ENCODE assay signal across 1 cellular context in genomic region chr2:39858681-39859080, GRCh38.
A peak's percentile ranks its signal among the peaks of the same experiment; 100 is the strongest.
TF ChIP-seq lines count a peak whose summit lies in the region.

No MANE protein-coding gene starts in this region.

TF ChIP-seq in HepG2, 621 proteins besides CTCF, POLR2A, EP300 and RAD21 (continued from another document):
- TF ChIP-seq, protein P1, sequence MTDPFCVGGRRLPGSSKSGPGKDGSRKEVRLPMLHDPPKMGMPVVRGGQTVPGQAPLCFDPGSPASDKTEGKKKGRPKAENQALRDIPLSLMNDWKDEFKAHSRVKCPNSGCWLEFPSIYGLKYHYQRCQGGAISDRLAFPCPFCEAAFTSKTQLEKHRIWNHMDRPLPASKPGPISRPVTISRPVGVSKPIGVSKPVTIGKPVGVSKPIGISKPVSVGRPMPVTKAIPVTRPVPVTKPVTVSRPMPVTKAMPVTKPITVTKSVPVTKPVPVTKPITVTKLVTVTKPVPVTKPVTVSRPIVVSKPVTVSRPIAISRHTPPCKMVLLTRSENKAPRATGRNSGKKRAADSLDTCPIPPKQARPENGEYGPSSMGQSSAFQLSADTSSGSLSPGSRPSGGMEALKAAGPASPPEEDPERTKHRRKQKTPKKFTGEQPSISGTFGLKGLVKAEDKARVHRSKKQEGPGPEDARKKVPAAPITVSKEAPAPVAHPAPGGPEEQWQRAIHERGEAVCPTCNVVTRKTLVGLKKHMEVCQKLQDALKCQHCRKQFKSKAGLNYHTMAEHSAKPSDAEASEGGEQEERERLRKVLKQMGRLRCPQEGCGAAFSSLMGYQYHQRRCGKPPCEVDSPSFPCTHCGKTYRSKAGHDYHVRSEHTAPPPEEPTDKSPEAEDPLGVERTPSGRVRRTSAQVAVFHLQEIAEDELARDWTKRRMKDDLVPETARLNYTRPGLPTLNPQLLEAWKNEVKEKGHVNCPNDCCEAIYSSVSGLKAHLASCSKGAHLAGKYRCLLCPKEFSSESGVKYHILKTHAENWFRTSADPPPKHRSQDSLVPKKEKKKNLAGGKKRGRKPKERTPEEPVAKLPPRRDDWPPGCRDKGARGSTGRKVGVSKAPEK (CRISPR knock-in tag; IDR thresholded peaks at IDR 0.05; ENCODE audit: borderline replicate concordance) = no peak
- TF ChIP-seq GLMP (CRISPR knock-in tag; IDR thresholded peaks at IDR 0.05; ENCODE audit: borderline replicate concordance) (no peak), MAZ (IDR thresholded peaks at IDR 0.05; ENCODE audit: borderline replicate concordance, low read depth, low read length) (no peak), MAZ (CRISPR knock-in tag; IDR thresholded peaks at IDR 0.05; ENCODE audit: low read depth) (no peak), TP53 (CRISPR knock-in tag; conservative IDR thresholded peaks at IDR 0.05) (no peak), PATZ1 (CRISPR knock-in tag; IDR thresholded peaks at IDR 0.05) (no peak), MTF2 (CRISPR knock-in tag; IDR thresholded peaks at IDR 0.05; ENCODE audit: borderline replicate concordance) (no peak), XBP1 (CRISPR knock-in tag; IDR thresholded peaks at IDR 0.05) (no peak), RFX5 (IDR thresholded peaks at IDR 0.05; ENCODE audit: low read depth, low read length) (no peak), ELF3 (CRISPR knock-in tag; IDR thresholded peaks at IDR 0.05) (no peak)
- TF ChIP-seq, protein P2, sequence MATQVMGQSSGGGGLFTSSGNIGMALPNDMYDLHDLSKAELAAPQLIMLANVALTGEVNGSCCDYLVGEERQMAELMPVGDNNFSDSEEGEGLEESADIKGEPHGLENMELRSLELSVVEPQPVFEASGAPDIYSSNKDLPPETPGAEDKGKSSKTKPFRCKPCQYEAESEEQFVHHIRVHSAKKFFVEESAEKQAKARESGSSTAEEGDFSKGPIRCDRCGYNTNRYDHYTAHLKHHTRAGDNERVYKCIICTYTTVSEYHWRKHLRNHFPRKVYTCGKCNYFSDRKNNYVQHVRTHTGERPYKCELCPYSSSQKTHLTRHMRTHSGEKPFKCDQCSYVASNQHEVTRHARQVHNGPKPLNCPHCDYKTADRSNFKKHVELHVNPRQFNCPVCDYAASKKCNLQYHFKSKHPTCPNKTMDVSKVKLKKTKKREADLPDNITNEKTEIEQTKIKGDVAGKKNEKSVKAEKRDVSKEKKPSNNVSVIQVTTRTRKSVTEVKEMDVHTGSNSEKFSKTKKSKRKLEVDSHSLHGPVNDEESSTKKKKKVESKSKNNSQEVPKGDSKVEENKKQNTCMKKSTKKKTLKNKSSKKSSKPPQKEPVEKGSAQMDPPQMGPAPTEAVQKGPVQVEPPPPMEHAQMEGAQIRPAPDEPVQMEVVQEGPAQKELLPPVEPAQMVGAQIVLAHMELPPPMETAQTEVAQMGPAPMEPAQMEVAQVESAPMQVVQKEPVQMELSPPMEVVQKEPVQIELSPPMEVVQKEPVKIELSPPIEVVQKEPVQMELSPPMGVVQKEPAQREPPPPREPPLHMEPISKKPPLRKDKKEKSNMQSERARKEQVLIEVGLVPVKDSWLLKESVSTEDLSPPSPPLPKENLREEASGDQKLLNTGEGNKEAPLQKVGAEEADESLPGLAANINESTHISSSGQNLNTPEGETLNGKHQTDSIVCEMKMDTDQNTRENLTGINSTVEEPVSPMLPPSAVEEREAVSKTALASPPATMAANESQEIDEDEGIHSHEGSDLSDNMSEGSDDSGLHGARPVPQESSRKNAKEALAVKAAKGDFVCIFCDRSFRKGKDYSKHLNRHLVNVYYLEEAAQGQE (IDR thresholded peaks at IDR 0.05; ENCODE audit: borderline replicate concordance in 1 of 2, low read depth in 1 of 2, low read length in 2 of 2) = peak in 1 of 2 experiments; percentile 86; a peak in 3 of 4 replicates
